ENCODE assay signal across 8 cellular contexts in genomic region chr11:1486054-1486825, GRCh38. TPM values are rescaled to one million over a fixed set of nuclear protein-coding genes. Genes with fewer than 3 reads are reported as not detected.
DNase-seq lines count a peak whose midpoint lies in the region; ATAC-seq and TF ChIP-seq lines count a peak whose summit lies in the region.

Gene MOB2, minus strand, starts transcription at chr11:1486779. Its CDS starts 223 bp downstream, at chr11:1486556.

- peak within 1 kb of the TSS; percentile 51 to 84 for H3K27ac ChIP-seq in uterus

- H3K4me3 Mint-ChIP-seq in activated T-cell treated with anti-CD3 and anti-CD28 coated beads, Interleukin-2, amount 50 U/mL, for 72 hours, result no peak within 1 kb of the TSS

- no peak for DNase-seq in activated T-cell treated with anti-CD3 and anti-CD28 coated beads, Interleukin-2, amount 50 U/mL, for 72 hours
- no peak for DNase-seq in activated T-cell treated with anti-CD3 and anti-CD28 coated beads, Interleukin-2, amount 50 U/mL, for 48 hours
- DNase-seq in dermis blood vessel endothelial cell, result peak; percentile 46
- no peak for DNase-seq in mesenteric fat pad (ENCODE audit: low spot score)
- DNase-seq in uterus, result peak in 1 of 2 donors; percentile 56
- DNase-seq in NCI-H2081 (lab: John Stamatoyannopoulos, UW), result no peak

- no peak for TF ChIP-seq POLR2A in uterus (IDR thresholded peaks at IDR 0.05)

- intact Hi-C loops in uterus (cut with DNase I; ENCODE audit: low total_unique reads), result no loop called here

- ATAC-seq in activated T-cell treated with anti-CD3 and anti-CD28 coated beads, Interleukin-2, amount 50 U/mL, for 72 hours (replicated peaks in 1 of 2), result peak in 1 of 2 donors; percentile 30
- ATAC-seq in GM19324 (IDR thresholded peaks at IDR 0.05; ENCODE audit: low FRiP score, unreplicated experiment) (no peak), HG03565 (IDR thresholded peaks at IDR 0.05; ENCODE audit: unreplicated experiment) (no peak)

- peak within 1 kb of the TSS; percentile 13 to 33 for H3K4me3 ChIP-seq in uterus

- H3K9me3 ChIP-seq in uterus, result no peaks in the 10 kb centered on the region

- no peak within 1 kb of the TSS for H3K27ac Mint-ChIP-seq in activated T-cell treated with anti-CD3 and anti-CD28 coated beads, Interleukin-2, amount 50 U/mL, for 72 hours

- H3K36me3 Mint-ChIP-seq in activated T-cell treated with anti-CD3 and anti-CD28 coated beads, Interleukin-2, amount 50 U/mL, for 72 hours (ENCODE audit: insufficient read depth in 2 of 2), result no peaks in the 10 kb centered on the region

- no peaks in the 10 kb centered on the region for H3K9me3 Mint-ChIP-seq in activated T-cell treated with anti-CD3 and anti-CD28 coated beads, Interleukin-2, amount 50 U/mL, for 72 hours

- peaks cover 0 to 30% of the 10 kb centered on the region in 2 donors for H3K4me1 ChIP-seq in uterus

- H3K4me1 Mint-ChIP-seq in activated T-cell treated with anti-CD3 and anti-CD28 coated beads, Interleukin-2, amount 50 U/mL, for 72 hours (ENCODE audit: low read depth), result peaks cover 8% of the 10 kb centered on the region

- no peaks in the 10 kb centered on the region for H3K27me3 ChIP-seq in uterus

- no peaks in the 10 kb centered on the region for H3K27me3 Mint-ChIP-seq in activated T-cell treated with anti-CD3 and anti-CD28 coated beads, Interleukin-2, amount 50 U/mL, for 72 hours (ENCODE audit: low read depth)

- H3K36me3 ChIP-seq in uterus, result no peaks in the 10 kb centered on the region

- no peak for TF ChIP-seq CTCF in uterus (IDR thresholded peaks at IDR 0.05)

RNA-seq across cellular contexts. Expression of gene MOB2, which starts in this region (rescaled TPM):
- 10 to 100 TPM; 30.7 to 31.0 TPM for total RNA-seq in activated T-cell treated with anti-CD3 and anti-CD28 coated beads, Interleukin-2, amount 50 U/mL, for 72 hours
- total RNA-seq in dermis blood vessel endothelial cell, result 44.6 and 47.0 TPM in 2 replicates
- total RNA-seq in mesenteric fat pad, result 39.8 TPM
- 10 to 100 TPM; 17.1 to 72.6 (median 23.6) TPM for total RNA-seq in uterus
